9 cellular contexts compared by ENCODE assay signal in the genomic region with DNA sequence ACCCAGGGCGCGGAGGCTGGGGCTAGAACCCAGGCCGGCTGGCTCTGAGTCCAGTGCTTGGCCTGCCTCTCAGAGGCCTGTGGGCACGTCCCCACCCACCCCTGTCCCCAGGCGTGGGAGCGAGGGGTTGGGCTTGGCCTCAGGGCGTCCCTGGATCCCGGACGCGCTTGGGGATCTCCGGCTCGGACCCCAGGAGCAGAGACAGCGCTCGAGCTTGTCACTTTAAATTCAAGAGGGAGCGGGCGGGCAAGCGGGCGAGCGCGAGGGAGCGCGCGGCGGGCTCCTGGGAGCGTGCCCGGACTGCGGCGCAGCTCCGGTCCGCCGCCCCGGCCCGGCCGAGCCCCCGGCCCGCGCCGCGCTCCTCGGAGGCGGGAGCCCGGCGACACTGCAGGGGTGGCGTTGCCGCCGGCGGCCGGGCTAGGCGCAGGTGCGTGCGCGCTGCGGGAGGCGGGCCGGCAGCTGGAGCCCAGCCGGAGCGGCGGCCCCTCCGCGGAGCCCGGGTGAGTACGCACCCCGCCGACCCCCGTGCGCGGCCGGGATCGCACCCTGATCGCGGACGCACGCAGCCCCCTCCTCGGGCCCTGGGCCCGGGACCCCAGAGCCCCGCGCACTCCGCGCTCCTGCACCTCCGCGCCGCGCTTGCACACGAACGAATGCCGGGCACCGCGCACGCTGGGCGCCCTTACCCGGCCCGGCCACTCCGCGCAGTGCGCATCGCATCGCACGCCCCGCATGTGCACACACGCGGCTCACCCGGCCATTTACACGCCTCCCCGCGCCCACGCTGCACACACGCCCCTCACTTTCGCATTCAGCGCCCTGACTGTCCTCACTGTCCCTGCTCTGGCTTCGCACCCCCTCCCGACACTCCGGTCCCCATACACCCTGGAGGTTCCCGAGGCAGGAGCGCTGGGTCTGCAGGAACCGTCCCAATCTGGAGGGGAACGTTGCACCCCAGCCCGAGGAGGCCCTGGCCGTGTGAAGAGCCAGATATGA. TPM values are rescaled to one million over a fixed set of nuclear protein-coding genes. Genes with fewer than 3 reads are reported as not detected.
DNase-seq lines count a peak whose midpoint lies in the region; ATAC-seq and TF ChIP-seq lines count a peak whose summit lies in the region.
"Had no signal": no experiment of that assay in that cellular context is flagged by ENCODE, and none has a peak within 500 bp of the region (broad histone marks: within the 10 kb centered on the region; RNA-seq: fewer than 3 reads in every experiment).

A gene with protein sequence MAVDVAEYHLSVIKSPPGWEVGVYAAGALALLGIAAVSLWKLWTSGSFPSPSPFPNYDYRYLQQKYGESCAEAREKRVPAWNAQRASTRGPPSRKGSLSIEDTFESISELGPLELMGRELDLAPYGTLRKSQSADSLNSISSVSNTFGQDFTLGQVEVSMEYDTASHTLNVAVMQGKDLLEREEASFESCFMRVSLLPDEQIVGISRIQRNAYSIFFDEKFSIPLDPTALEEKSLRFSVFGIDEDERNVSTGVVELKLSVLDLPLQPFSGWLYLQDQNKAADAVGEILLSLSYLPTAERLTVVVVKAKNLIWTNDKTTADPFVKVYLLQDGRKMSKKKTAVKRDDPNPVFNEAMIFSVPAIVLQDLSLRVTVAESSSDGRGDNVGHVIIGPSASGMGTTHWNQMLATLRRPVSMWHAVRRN (plus strand): TSS at position 174 of the 996 bp plus-strand sequence. CDS start 7,011 bp downstream, outside the sequence.

- peaks cover 0 to 21% (median 8%) of the 10 kb centered on the region in 12 donors for H3K4me1 ChIP-seq in heart left ventricle

- WGBS in heart left ventricle, 4 donors, result 1 to 3% (median 2%) methylated on average over 56 to 118 of the region's 118 CpGs

- no peaks in the 10 kb centered on the region for H3K9me3 ChIP-seq in heart left ventricle

- intact Hi-C loops in heart left ventricle (cut with DNase I), result no loop called here

- peak within 1 kb of the TSS in 10 of 12 donors; percentile 39 to 60 (median 46) for H3K4me3 ChIP-seq in heart left ventricle

- peaks cover 0 to 50% (median 13%) of the 10 kb centered on the region in 9 donors for H3K27me3 ChIP-seq in heart left ventricle

- no peak for TF ChIP-seq CTCF in heart left ventricle (IDR thresholded peaks at IDR 0.05)

- TF ChIP-seq POLR2A in heart left ventricle (IDR thresholded peaks at IDR 0.05), result no peak

- DNase-seq in NCI-H345 (lab: John Stamatoyannopoulos, UW) (peak; percentile 22), NCI-H345 treated with DMSO at 0.1 percent for 48 hours (lab: John Stamatoyannopoulos, UW; ENCODE audit: unreplicated experiment) (no peak), heart left ventricle (peak in 1 of 5 donors; percentile 39), retina (peak; percentile 56), amniotic stem cell (lab: John Stamatoyannopoulos, UW) (no peak)
- peak; percentile 31 to 39 for DNase-seq in activated T-cell treated with anti-CD3 and anti-CD28 coated beads, Interleukin-2, amount 50 U/mL, for 48 hours
- DNase-seq in NK-92 treated with Interleukin-12 subunit alpha and Interleukin-12 subunit beta, amount 100 ng/mL, for 24 hours (lab: John Stamatoyannopoulos, UW), result no peak

- ATAC-seq in heart left ventricle (peak in 2 of 4 donors; percentile 40 to 56), GM21576 (IDR thresholded peaks at IDR 0.05; ENCODE audit: unreplicated experiment) (no peak)

- H3K27ac ChIP-seq in heart left ventricle, result no peak within 1 kb of the TSS

- no peaks in the 10 kb centered on the region for H3K36me3 ChIP-seq in heart left ventricle

RNA-seq across cellular contexts. Expression of the gene that starts here (rescaled TPM):
- 1 to 10 TPM in 1 of 9 donors, under 1 TPM in 6, not detected in 2; 0.25 to 2.2 (median 0.40) TPM for total RNA-seq in heart left ventricle
- polyA plus RNA-seq in heart left ventricle, result under 1 TPM; 0.04 to 0.82 TPM
- total RNA-seq: T-helper 2 cell treated with Interferon-gamma antibody and Interleukin-4, amounts not matched to agents 100 ng/mL and 5 ng/mL, for 36 hours had no signal

Comparison
In these comparisons a context has a peak if more than half of its experiments do, and no peak if none do; other contexts are left out.
1. DNase-seq: peak in NCI-H345 (single experiment), activated T-cell treated with anti-CD3 and anti-CD28 coated beads, Interleukin-2, amount 50 U/mL, for 48 hours (2 of 2) and retina (single experiment); none in NCI-H345 treated with DMSO at 0.1 percent for 48 hours (single experiment), amniotic stem cell (single experiment) and NK-92 treated with Interleukin-12 subunit alpha and Interleukin-12 subunit beta, amount 100 ng/mL, for 24 hours (single experiment).